21 cellular contexts compared by ENCODE assay signal in genomic region chr15:61994216-61994615, GRCh38.
DNase-seq lines count a peak whose midpoint lies in the region; ATAC-seq and TF ChIP-seq lines count a peak whose summit lies in the region.
"Had no signal": no experiment of that assay in that cellular context is flagged by ENCODE, and none has a peak within 500 bp of the region (broad histone marks: within the 10 kb centered on the region; RNA-seq: fewer than 3 reads in every experiment).

No MANE protein-coding gene starts in this region.

- no peaks in the 10 kb centered on the region for H3K27me3 Mint-ChIP-seq in activated CD4-positive, alpha-beta T cell treated with anti-CD3 and anti-CD28 coated beads for 36 hours
- H3K27me3 Mint-ChIP-seq: activated naive CD4-positive, alpha-beta T cell treated with anti-CD3 and anti-CD28 coated beads, Interleukin-2, amount 10 ng/mL, durations not matched to agents 7 days and 5 days; CD4-positive, alpha-beta memory T cell; stimulated activated naive B cell treated with anti-CD40 and anti-IgM and Interleukin-4, amounts not matched to agents 10 μg/mL and 1 μg/mL and 100 μg/mL, for 72 hours; type B pancreatic cell had no signal

- H3K4me1 Mint-ChIP-seq in activated CD4-positive, alpha-beta T cell treated with anti-CD3 and anti-CD28 coated beads for 36 hours = peaks cover 5% of the 10 kb centered on the region
- H3K4me1 Mint-ChIP-seq: activated naive CD4-positive, alpha-beta T cell treated with anti-CD3 and anti-CD28 coated beads, Interleukin-2, amount 10 ng/mL, durations not matched to agents 7 days and 5 days had no signal

- CTCF ChIA-PET in activated CD4-positive, alpha-beta T cell treated with anti-CD3 and anti-CD28 coated beads for 36 hours (lab: Charles Lee) = no interaction called here

- no peak overlapping the region for H3K4me3 ChIP-seq in fibroblast of mammary gland (ENCODE audit: control insufficient read depth, low read depth, low read length)
- H3K4me3 ChIP-seq: cardiac muscle cell, gastroesophageal sphincter had no signal

- intact Hi-C loops in activated CD4-positive, alpha-beta T cell treated with anti-CD3 and anti-CD28 coated beads for 36 hours (cut with DNase I, micrococcal nuclease) = no loop called here

- DNase-seq in GM03348 (ENCODE audit: low spot score) (peak; percentile 26), fibroblast of mammary gland (ENCODE audit: low read depth) (peak; percentile 90), renal cortical epithelial cell (ENCODE audit: low read depth) (peak; percentile 17), GM20000 (ENCODE audit: low spot score) (no peak), NCI-H146 (lab: John Stamatoyannopoulos, UW) (no peak), H4 (ENCODE audit: low spot score) (no peak)
- no peak for DNase-seq in activated CD4-positive, alpha-beta T cell treated with anti-CD3 and anti-CD28 coated beads for 36 hours
- DNase-seq: activated CD4-positive, alpha-beta T cell treated with anti-CD3 and anti-CD28 coated beads for 4 hours; activated naive CD4-positive, alpha-beta T cell treated with anti-CD3 and anti-CD28 coated beads, Interleukin-2, amount 10 ng/mL, durations not matched to agents 7 days and 5 days; CD4-positive, alpha-beta memory T cell; DND-41; Kasumi-1; NCI-H1436 treated with DMSO at 0.1 percent for 48 hours; NCI-H345; SHP77 treated with DMSO at 0.1 percent for 48 hours; stimulated activated naive B cell treated with anti-CD40 and anti-IgM and Interleukin-4, amounts not matched to agents 10 μg/mL and 1 μg/mL and 100 μg/mL, for 72 hours; T-helper 9 cell had no signal

- no peak overlapping the region for H3K4me3 Mint-ChIP-seq in activated CD4-positive, alpha-beta T cell treated with anti-CD3 and anti-CD28 coated beads for 36 hours
- H3K4me3 Mint-ChIP-seq: activated naive CD4-positive, alpha-beta T cell treated with anti-CD3 and anti-CD28 coated beads, Interleukin-2, amount 10 ng/mL, durations not matched to agents 7 days and 5 days; CD4-positive, alpha-beta memory T cell; stimulated activated naive B cell treated with anti-CD40 and anti-IgM and Interleukin-4, amounts not matched to agents 10 μg/mL and 1 μg/mL and 100 μg/mL, for 72 hours; type B pancreatic cell had no signal

- POLR2A ChIA-PET in activated CD4-positive, alpha-beta T cell treated with anti-CD3 and anti-CD28 coated beads for 36 hours (lab: Charles Lee) = no interaction called here

- TF ChIP-seq CTCF in fibroblast of mammary gland (conservative IDR thresholded peaks at IDR 0.05; ENCODE audit: control insufficient read depth, insufficient read depth, low read depth, low read length) (no peak), GM20000 (IDR thresholded peaks at IDR 0.05; ENCODE audit: extremely low read depth, missing control alignments) (no peak)

- peaks cover 50% of the 10 kb centered on the region for H3K36me3 Mint-ChIP-seq in activated CD4-positive, alpha-beta T cell treated with anti-CD3 and anti-CD28 coated beads for 36 hours (ENCODE audit: low read depth)

- peaks cover 3% of the 10 kb centered on the region for H3K9me3 Mint-ChIP-seq in activated CD4-positive, alpha-beta T cell treated with anti-CD3 and anti-CD28 coated beads for 36 hours (ENCODE audit: low read depth)
- H3K9me3 Mint-ChIP-seq: activated naive CD4-positive, alpha-beta T cell treated with anti-CD3 and anti-CD28 coated beads, Interleukin-2, amount 10 ng/mL, durations not matched to agents 7 days and 5 days; type B pancreatic cell had no signal

- H3K27ac Mint-ChIP-seq in activated CD4-positive, alpha-beta T cell treated with anti-CD3 and anti-CD28 coated beads for 36 hours = no peak overlapping the region
- H3K27ac Mint-ChIP-seq: activated naive CD4-positive, alpha-beta T cell treated with anti-CD3 and anti-CD28 coated beads, Interleukin-2, amount 10 ng/mL, durations not matched to agents 7 days and 5 days; stimulated activated naive B cell treated with anti-CD40 and anti-IgM and Interleukin-4, amounts not matched to agents 10 μg/mL and 1 μg/mL and 100 μg/mL, for 72 hours; type B pancreatic cell had no signal

- peak; percentile 25; the same call in 2 of the 3 replicates for ATAC-seq in SK-N-SH treated with all-trans-retinoic acid at 6 μM for 48 hours
- no peak for ATAC-seq in activated CD4-positive, alpha-beta T cell treated with anti-CD3 and anti-CD28 coated beads for 36 hours
- ATAC-seq: gastroesophageal sphincter; stimulated activated naive B cell treated with anti-CD40 and anti-IgM and Interleukin-4, amounts not matched to agents 10 μg/mL and 1 μg/mL and 100 μg/mL, for 72 hours had no signal

TF ChIP-seq in SK-N-SH treated with all-trans-retinoic acid at 6 μM for 48 hours, 23 proteins besides CTCF, POLR2A, EP300 and RAD21:
- TF ChIP-seq ZNF70 (CRISPR knock-in tag; IDR thresholded peaks at IDR 0.05) = no peak

Comparison
In these comparisons a context has a peak if more than half of its experiments do, and no peak if none do; other contexts are left out.
1. DNase-seq: peak in GM03348 (single experiment), fibroblast of mammary gland (single experiment) and renal cortical epithelial cell (single experiment); none in GM20000 (single experiment), NCI-H146 (single experiment), H4 (single experiment) and activated CD4-positive, alpha-beta T cell treated with anti-CD3 and anti-CD28 coated beads for 36 hours (single experiment).